In the genomic region with DNA sequence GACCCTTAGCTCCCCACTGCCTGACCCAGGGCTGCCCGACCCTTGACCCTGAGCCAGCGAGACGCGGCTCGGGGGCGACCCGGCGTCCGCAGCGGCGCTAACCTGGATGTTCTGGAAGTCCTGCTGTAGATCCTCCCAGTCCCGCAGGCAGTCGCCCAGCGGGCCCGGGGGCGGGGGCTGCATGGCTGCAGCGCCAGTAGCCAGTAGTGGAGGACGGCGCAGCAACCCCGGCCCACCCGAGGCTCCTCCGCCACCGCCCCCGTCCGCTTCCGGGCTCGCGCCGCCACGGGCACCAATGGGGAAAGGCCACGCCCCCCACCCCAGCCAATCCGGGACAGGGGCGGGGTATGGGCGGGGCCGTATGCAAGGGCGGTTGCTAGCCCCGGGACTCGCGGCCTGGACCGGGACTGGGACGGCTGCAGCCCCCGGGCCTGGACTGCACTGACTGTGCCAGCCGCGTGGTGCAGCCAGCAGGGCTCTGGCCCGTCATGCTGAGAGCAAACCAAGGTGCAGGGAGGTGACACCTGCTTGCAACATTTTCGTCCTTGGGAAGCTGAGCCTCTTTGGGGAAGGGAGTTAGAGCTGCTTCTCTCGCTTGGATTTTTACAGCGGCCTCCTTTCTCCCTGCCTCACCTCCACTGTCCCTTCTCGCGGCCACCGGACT, we compare ENCODE assay signal across 8 cellular contexts. TPM values are rescaled to one million over a fixed set of nuclear protein-coding genes. Genes with fewer than 3 reads are reported as not detected.
DNase-seq lines count a peak whose midpoint lies in the region; ATAC-seq and TF ChIP-seq lines count a peak whose summit lies in the region.

Gene TMEM120A, minus strand, starts transcription at position 208 of the 664 bp plus-strand sequence. Its CDS starts 25 bp downstream, at position 183.

- peaks cover 29% of the 10 kb centered on the region for H3K4me1 Mint-ChIP-seq in activated T-cell treated with anti-CD3 and anti-CD28 coated beads, Interleukin-2, amount 50 U/mL, for 24 hours (ENCODE audit: low read depth)

- H3K4me3 ChIP-seq in esophagus (ENCODE audit: low read depth in 1 of 2, low read length in 2 of 2) (peak within 1 kb of the TSS; percentile 72 to 91), muscle layer of colon (ENCODE audit: low read depth in 1 of 2, low read length in 2 of 2) (peak within 1 kb of the TSS; percentile 84 to 89)

- peak within 1 kb of the TSS; percentile 75 for H3K4me3 Mint-ChIP-seq in activated T-cell treated with anti-CD3 and anti-CD28 coated beads, Interleukin-2, amount 50 U/mL, for 24 hours

- H3K27me3 ChIP-seq in esophagus (ENCODE audit: control insufficient read depth in 1 of 2, insufficient read depth in 2 of 2, low read length in 2 of 2) (no peaks in the 10 kb centered on the region), muscle layer of colon (ENCODE audit: control insufficient read depth in 1 of 2, insufficient read depth in 2 of 2, low read length in 2 of 2) (no peaks in the 10 kb centered on the region)

- peak within 1 kb of the TSS; percentile 53 for H3K9ac ChIP-seq in muscle layer of colon (ENCODE audit: low read length)

- H3K36me3 ChIP-seq in esophagus (ENCODE audit: control insufficient read depth in 2 of 2, insufficient read depth in 2 of 2, low read length in 1 of 2) = peaks cover 2 to 8% of the 10 kb centered on the region in 2 donors
- H3K36me3 ChIP-seq in muscle layer of colon (ENCODE audit: insufficient read depth, low read length) = no peaks in the 10 kb centered on the region

- 1 to 2% methylated on average over 38 to 51 of the region's 51 CpGs for WGBS in esophagus, 2 donors

- ATAC-seq in GM21737 (IDR thresholded peaks at IDR 0.05; ENCODE audit: unreplicated experiment) = peak; percentile 89

- H3K27ac ChIP-seq in esophagus (ENCODE audit: low read depth in 2 of 2, low read length in 1 of 2) (peak within 1 kb of the TSS; percentile 88 to 91), muscle layer of colon (ENCODE audit: low read depth, low read length) (peak within 1 kb of the TSS; percentile 96)

- H3K4me1 ChIP-seq in esophagus (ENCODE audit: control insufficient read depth in 2 of 2, insufficient read depth in 2 of 2, low read length in 1 of 2) (peaks cover 0 to 13% of the 10 kb centered on the region in 2 donors), muscle layer of colon (ENCODE audit: insufficient read depth, low read length) (peaks cover 12% of the 10 kb centered on the region)

- no peaks in the 10 kb centered on the region for H3K9me3 Mint-ChIP-seq in activated T-cell treated with anti-CD3 and anti-CD28 coated beads, Interleukin-2, amount 50 U/mL, for 24 hours

- H3K36me3 Mint-ChIP-seq in activated T-cell treated with anti-CD3 and anti-CD28 coated beads, Interleukin-2, amount 50 U/mL, for 24 hours (ENCODE audit: low read depth) = peaks cover 24% of the 10 kb centered on the region

- peak within 1 kb of the TSS; percentile 50 for H3K27ac Mint-ChIP-seq in activated T-cell treated with anti-CD3 and anti-CD28 coated beads, Interleukin-2, amount 50 U/mL, for 24 hours

- H3K9me3 ChIP-seq in esophagus (ENCODE audit: control insufficient read depth in 2 of 2, insufficient read depth in 1 of 2, low read depth in 1 of 2, low read length in 1 of 2) (no peaks in the 10 kb centered on the region), muscle layer of colon (ENCODE audit: low read length) (no peaks in the 10 kb centered on the region)

- DNase-seq in DMS79 treated with DMSO at 0.1 percent for 48 hours (lab: John Stamatoyannopoulos, UW) (peak; percentile 85), KG1 (lab: John Stamatoyannopoulos, UW) (peak; percentile 84)
- DNase-seq in activated T-cell treated with anti-CD3 and anti-CD28 coated beads, Interleukin-2, amount 50 U/mL, for 24 hours = peak; percentile 95
- peak; percentile 85 to 92 for DNase-seq in stimulated activated CD8-positive, alpha-beta memory T cell treated with anti-CD3 and anti-CD28 coated beads, Interleukin-7, amount 100 ng/mL, for 1 hour (ENCODE audit: low read depth in 2 of 2)

- no peaks in the 10 kb centered on the region for H3K27me3 Mint-ChIP-seq in activated T-cell treated with anti-CD3 and anti-CD28 coated beads, Interleukin-2, amount 50 U/mL, for 24 hours

TF ChIP-seq in PFSK-1, 5 proteins besides CTCF, POLR2A, EP300 and RAD21:
- TF ChIP-seq SIN3A (IDR thresholded peaks at IDR 0.05; ENCODE audit: borderline replicate concordance, insufficient read depth, low read length) (0 out of 2 replicates have a peak, but pooled peaks have one; percentile 6), POLR2AphosphoS5 (IDR thresholded peaks at IDR 0.05; ENCODE audit: low read depth, low read length) (peak; percentile 89), TAF1 (IDR thresholded peaks at IDR 0.05; ENCODE audit: borderline replicate concordance, insufficient read depth, low read length) (0 out of 2 replicates have a peak, but pooled peaks have one; percentile 50), FOXP2 (optimal IDR thresholded peaks at IDR 0.05; ENCODE audit: borderline replicate concordance, extremely low read depth, extremely low read length, insufficient read depth) (no peak), REST (IDR thresholded peaks at IDR 0.05; ENCODE audit: insufficient read depth in 1 of 2, low read depth in 2 of 2, low read length in 2 of 2) (0 out of 4 replicates have a peak, but pooled peaks of 1 of the 2 experiments have one; percentile 45)

RNA-seq across cellular contexts. Expression of gene TMEM120A, which starts in this region (rescaled TPM):
- polyA plus RNA-seq in PFSK-1 (2012; ENCODE audit: insufficient read length, low read depth) = 95.7 TPM
- polyA plus RNA-seq in esophagus = 10 to 100 TPM; 43.8 to 51.0 TPM

Comparison
In these comparisons a context has a peak if more than half of its experiments do, and no peak if none do; other contexts are left out.
1. Peak in every context shown above with its lines: DNase-seq, ATAC-seq, H3K4me3 ChIP-seq and H3K27ac ChIP-seq.